ENCODE assay signal across 8 cellular contexts in the genomic region with DNA sequence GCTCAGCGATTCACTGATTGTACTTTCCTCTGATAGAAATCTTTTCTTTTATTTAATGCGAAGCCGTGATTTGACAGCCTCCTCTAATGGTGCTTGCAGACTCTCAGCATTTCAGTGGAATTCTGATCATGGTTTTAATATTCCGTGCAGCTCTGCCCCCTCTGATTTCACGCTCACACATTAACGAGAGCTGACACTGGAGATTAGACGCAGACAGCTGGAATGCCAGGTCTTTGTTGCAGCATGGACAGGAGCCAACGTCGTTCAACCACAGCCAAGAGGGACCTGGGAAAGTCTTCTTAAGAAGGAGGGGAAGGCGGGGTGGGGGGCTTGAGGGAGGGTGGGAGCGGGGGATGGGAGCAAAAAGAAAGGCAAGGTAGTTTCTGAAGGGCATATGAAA.
A peak's percentile ranks its signal among the peaks of the same experiment; 100 is the strongest.
DNase-seq lines count a peak whose midpoint lies in the region; ATAC-seq and TF ChIP-seq lines count a peak whose summit lies in the region.

No MANE protein-coding gene starts in this region.

- no peaks in the 10 kb centered on the region for H4K20me1 ChIP-seq in OCI-LY3 (ENCODE audit: insufficient read depth, low read length)

- H3K27me3 ChIP-seq in OCI-LY3 (ENCODE audit: low read depth, low read length) (peaks cover 19% of the 10 kb centered on the region; the same call in 1 of the 2 replicates), heart left ventricle (no peaks in the 10 kb centered on the region)

- no peak overlapping the region for H2AFZ ChIP-seq in OCI-LY3 (ENCODE audit: low read depth, low read length)

- 0 to 2% (median 1%) methylated on average over 11 of the region's 11 CpGs for WGBS in heart left ventricle, 4 donors

- ATAC-seq in heart left ventricle (peak in 3 of 4 donors; percentile 57 to 70 (median 61)), HG03139 (IDR thresholded peaks at IDR 0.05; ENCODE audit: unreplicated experiment) (no peak), GM18873 (IDR thresholded peaks at IDR 0.05; ENCODE audit: low FRiP score, unreplicated experiment) (no peak), HG02938 (IDR thresholded peaks at IDR 0.05; ENCODE audit: unreplicated experiment) (no peak)

- DNase-seq in heart left ventricle (peak; percentile 28 to 58 (median 39)), posterior cingulate gyrus (peak in 8 of 10 donors; percentile 21 to 90 (median 34)), NCI-H446 treated with DMSO at 0.1 percent for 48 hours (lab: John Stamatoyannopoulos, UW) (no peak)

- H3K27ac ChIP-seq in OCI-LY3 (ENCODE audit: low read length) (no peak overlapping the region), heart left ventricle (peak overlapping the region in 6 of 12 donors; percentile 8 to 64 (median 44))

- no peak for TF ChIP-seq CTCF in OCI-LY3 (IDR thresholded peaks at IDR 0.05; ENCODE audit: low read depth, low read length)
- no peak for TF ChIP-seq CTCF in heart left ventricle (IDR thresholded peaks at IDR 0.05)

- intact Hi-C loops in heart left ventricle (cut with DNase I) (no loop called here), posterior cingulate gyrus (cut with DNase I) (loop anchor here (1.0 kb wide), 1 partner anchor 207 kb away; no protein-coding TSS in a partner anchor)

- H3K9me3 ChIP-seq in ES-I3 (ENCODE audit: control insufficient read depth, insufficient read depth, low read length) (no peaks in the 10 kb centered on the region), OCI-LY3 (ENCODE audit: insufficient read depth, low read length) (no peaks in the 10 kb centered on the region), heart left ventricle (no peaks in the 10 kb centered on the region)

- H3K4me3 ChIP-seq in OCI-LY3 (ENCODE audit: low read length) = peak overlapping the region; percentile 64
- peak overlapping the region in 11 of 12 donors; percentile 3 to 55 (median 39) for H3K4me3 ChIP-seq in heart left ventricle

- no peaks in the 10 kb centered on the region for H3K79me2 ChIP-seq in OCI-LY3 (ENCODE audit: low read length)

- H3K9ac ChIP-seq in ES-I3 (ENCODE audit: low read depth, low read length) = peak overlapping the region; percentile 61
- H3K9ac ChIP-seq in OCI-LY3 (ENCODE audit: low read length) = no peak overlapping the region

- peak overlapping the region; percentile 60 for H3K4me2 ChIP-seq in OCI-LY3 (ENCODE audit: low read length)

- H3K4me1 ChIP-seq in ES-I3 (ENCODE audit: insufficient read depth, low read length) (peaks cover 17% of the 10 kb centered on the region), OCI-LY3 (ENCODE audit: low read length) (peaks cover 32% of the 10 kb centered on the region), heart left ventricle (peaks cover 0 to 19% (median 8%) of the 10 kb centered on the region in 12 donors)

- TF ChIP-seq POLR2A in heart left ventricle (IDR thresholded peaks at IDR 0.05) = no peak

- H3K36me3 ChIP-seq in ES-I3 (ENCODE audit: insufficient read depth, low read length) (no peaks in the 10 kb centered on the region), OCI-LY3 (replicated peaks; ENCODE audit: low read depth, low read length) (no peaks in the 10 kb centered on the region), heart left ventricle (no peaks in the 10 kb centered on the region)

Comparison
In these comparisons a context has a peak if more than half of its experiments do, and no peak if none do; other contexts are left out.
1. ATAC-seq: peak in heart left ventricle (3 of 4); none in HG03139 (single experiment), GM18873 (single experiment) and HG02938 (single experiment).